In genomic region chr12:503111-503761, GRCh38 we compare ENCODE assay signal across 10 cellular contexts. TPM values are rescaled to one million over a fixed set of nuclear protein-coding genes. Genes with fewer than 3 reads are reported as not detected.
DNase-seq lines count a peak whose midpoint lies in the region; ATAC-seq and TF ChIP-seq lines count a peak whose summit lies in the region.
"Had no signal": no experiment of that assay in that cellular context is flagged by ENCODE, and none has a peak within 500 bp of the region (broad histone marks: within the 10 kb centered on the region; RNA-seq: fewer than 3 reads in every experiment).

No MANE protein-coding gene starts in this region.

- H3K9me3 ChIP-seq in H9 (ENCODE audit: control insufficient read depth, low read depth, low read length), result no peaks in the 10 kb centered on the region
- H3K9me3 ChIP-seq in RWPE2 (ENCODE audit: severe bottlenecking), result no peaks in the 10 kb centered on the region
- H3K9me3 ChIP-seq in right atrium auricular region, result no peaks in the 10 kb centered on the region
- no peaks in the 10 kb centered on the region for H3K9me3 ChIP-seq in psoas muscle

- H3K4ac ChIP-seq in H9 (ENCODE audit: low read depth, low read length), result no peak overlapping the region

- H3K36me3 Mint-ChIP-seq in H9 (ENCODE audit: insufficient read depth in 1 of 3, low read depth in 3 of 3), result no peaks in the 10 kb centered on the region; a peak in 1 of 7 replicates
- H3K36me3 Mint-ChIP-seq in activated CD4-positive, alpha-beta T cell treated with anti-CD3 and anti-CD28 coated beads for 36 hours (ENCODE audit: low read depth), result no peaks in the 10 kb centered on the region
- no peaks in the 10 kb centered on the region for H3K36me3 Mint-ChIP-seq in activated CD8-positive, alpha-beta T cell treated with anti-CD3 and anti-CD28 coated beads, Interleukin-2, amount 10 ng/mL, durations not matched to agents 7 days and 5 days (ENCODE audit: low read depth)

- no peak overlapping the region for H4K91ac ChIP-seq in H9 (ENCODE audit: insufficient read length, low read depth, low read length)

- H3K4me1 Mint-ChIP-seq in H9, result peaks cover 20 to 33% of the 10 kb centered on the region in 2 experiments
- H3K4me1 Mint-ChIP-seq in activated CD4-positive, alpha-beta T cell treated with anti-CD3 and anti-CD28 coated beads for 36 hours, result peaks cover 5% of the 10 kb centered on the region
- H3K4me1 Mint-ChIP-seq in activated CD8-positive, alpha-beta T cell treated with anti-CD3 and anti-CD28 coated beads, Interleukin-2, amount 10 ng/mL, durations not matched to agents 7 days and 5 days (ENCODE audit: low read depth), result peaks cover 3% of the 10 kb centered on the region

- H3K18ac ChIP-seq in H9 (ENCODE audit: insufficient read length, low read depth, low read length), result no peak overlapping the region

- H3K27ac Mint-ChIP-seq in H9, result peak overlapping the region in 1 of 3 experiments; percentile 19; a peak in 2 of 7 replicates
- no peak overlapping the region for H3K27ac Mint-ChIP-seq in activated CD4-positive, alpha-beta T cell treated with anti-CD3 and anti-CD28 coated beads for 36 hours
- no peak overlapping the region for H3K27ac Mint-ChIP-seq in activated CD8-positive, alpha-beta T cell treated with anti-CD3 and anti-CD28 coated beads, Interleukin-2, amount 10 ng/mL, durations not matched to agents 7 days and 5 days

- no peaks in the 10 kb centered on the region for H3K36me3 ChIP-seq in RWPE2 (ENCODE audit: low read depth)
- no peaks in the 10 kb centered on the region for H3K36me3 ChIP-seq in right atrium auricular region
- no peaks in the 10 kb centered on the region for H3K36me3 ChIP-seq in psoas muscle (ENCODE audit: insufficient read depth in 1 of 2, low read depth in 1 of 2)

- H2BK20ac ChIP-seq in H9 (ENCODE audit: low read depth, low read length, poor library complexity, severe bottlenecking), result no peak overlapping the region

- H3K27ac ChIP-seq in H9 (ENCODE audit: insufficient read length, low read depth, low read length) (no peak overlapping the region), RWPE2 (ENCODE audit: poor library complexity, severe bottlenecking) (peak overlapping the region; percentile 46), right atrium auricular region (peak overlapping the region; percentile 70 to 71), psoas muscle (peak overlapping the region; percentile 81), dorsolateral prefrontal cortex (no peak overlapping the region)
- H3K27ac ChIP-seq: SK-N-MC had no signal

- H3K79me2 ChIP-seq in H9 (ENCODE audit: insufficient read depth, low read length), result no peaks in the 10 kb centered on the region

- no peak overlapping the region for H3T11ph ChIP-seq in H9 (ENCODE audit: low read length)

- CTCF ChIA-PET in activated CD4-positive, alpha-beta T cell treated with anti-CD3 and anti-CD28 coated beads for 36 hours (lab: Charles Lee), result interaction anchor here (1.0 to 1.2 kb wide), 2 partner anchors 36 to 51 kb away, joined by 3 to 4 read pairs; no protein-coding TSS in a partner anchor
- CTCF ChIA-PET in activated CD8-positive, alpha-beta T cell treated with anti-CD3 and anti-CD28 coated beads, Interleukin-2, amount 10 ng/mL, durations not matched to agents 7 days and 5 days (lab: Charles Lee), result interaction anchor here (0.8 to 1.1 kb wide), 2 partner anchors 16 to 50 kb away, joined by 3 to 4 read pairs; no protein-coding TSS in a partner anchor

- H2BK120ac ChIP-seq in H9 (ENCODE audit: low read depth, low read length, poor library complexity, severe bottlenecking), result no peak overlapping the region

- POLR2A ChIA-PET in activated CD4-positive, alpha-beta T cell treated with anti-CD3 and anti-CD28 coated beads for 36 hours (lab: Charles Lee), result no interaction called here
- POLR2A ChIA-PET in activated CD8-positive, alpha-beta T cell treated with anti-CD3 and anti-CD28 coated beads, Interleukin-2, amount 10 ng/mL, durations not matched to agents 7 days and 5 days (lab: Charles Lee), result no interaction called here

- H3K27me3 Mint-ChIP-seq in H9 (ENCODE audit: low read depth), result no peaks in the 10 kb centered on the region
- peaks cover 4% of the 10 kb centered on the region for H3K27me3 Mint-ChIP-seq in activated CD4-positive, alpha-beta T cell treated with anti-CD3 and anti-CD28 coated beads for 36 hours
- peaks cover 11% of the 10 kb centered on the region for H3K27me3 Mint-ChIP-seq in activated CD8-positive, alpha-beta T cell treated with anti-CD3 and anti-CD28 coated beads, Interleukin-2, amount 10 ng/mL, durations not matched to agents 7 days and 5 days (ENCODE audit: low read depth)

- no peaks in the 10 kb centered on the region for H4K20me1 ChIP-seq in H9 (ENCODE audit: control insufficient read depth, insufficient read depth, insufficient read length)

- H3K27me3 ChIP-seq in H9 (ENCODE audit: insufficient read depth, low read length), result no peaks in the 10 kb centered on the region
- H3K27me3 ChIP-seq in RWPE2 (ENCODE audit: insufficient read depth, poor library complexity, severe bottlenecking), result no peaks in the 10 kb centered on the region
- H3K27me3 ChIP-seq in right atrium auricular region, result no peaks in the 10 kb centered on the region
- no peaks in the 10 kb centered on the region for H3K27me3 ChIP-seq in psoas muscle (ENCODE audit: insufficient read depth in 3 of 3, low read length in 2 of 3)
- no peaks in the 10 kb centered on the region for H3K27me3 ChIP-seq in dorsolateral prefrontal cortex

- H3K14ac ChIP-seq in H9 (ENCODE audit: insufficient read depth, low read length), result no peak overlapping the region

- no peak overlapping the region for H2BK12ac ChIP-seq in H9 (ENCODE audit: insufficient read length, low read depth, low read length)

- peaks cover 7% of the 10 kb centered on the region; the same call in 1 of the 2 replicates for H3K4me1 ChIP-seq in H9 (ENCODE audit: insufficient read depth, low read length)
- peaks cover 15% of the 10 kb centered on the region for H3K4me1 ChIP-seq in RWPE2 (ENCODE audit: insufficient read depth, poor library complexity, severe bottlenecking)
- H3K4me1 ChIP-seq in right atrium auricular region, result peaks cover 0 to 36% of the 10 kb centered on the region in 2 donors
- H3K4me1 ChIP-seq in psoas muscle, result peaks cover 20% of the 10 kb centered on the region

- no peak overlapping the region for H2AK5ac ChIP-seq in H9 (ENCODE audit: insufficient read length, low read length)

- TF ChIP-seq CTCF in H9 (conservative IDR thresholded peaks at IDR 0.05) (no peak), RWPE2 (IDR thresholded peaks at IDR 0.05; ENCODE audit: poor library complexity, severe bottlenecking) (no peak), right atrium auricular region (IDR thresholded peaks at IDR 0.05) (no peak), psoas muscle (IDR thresholded peaks at IDR 0.05) (no peak), dorsolateral prefrontal cortex (IDR thresholded peaks at IDR 0.05 in 54 of 56, conservative IDR thresholded peaks at IDR 0.05 in 2 of 56; ENCODE audit: low read depth in 1 of 56, partially characterized antibody in 56 of 56) (no peak)

- intact Hi-C loops in psoas muscle (cut with DNase I) (loop anchor here in 1 of 2 donors (2.0 to 5.0 kb wide), 2 partner anchors 44 to 51 kb away; no protein-coding TSS in a partner anchor), dorsolateral prefrontal cortex (cut with DNase I) (no loop called here)
- intact Hi-C loops in activated CD4-positive, alpha-beta T cell treated with anti-CD3 and anti-CD28 coated beads for 36 hours (cut with DNase I, micrococcal nuclease), result no loop called here

- no peak overlapping the region for H2AFZ ChIP-seq in H9 (ENCODE audit: low read length)

- no peaks in the 10 kb centered on the region for H3K9me3 Mint-ChIP-seq in H9
- no peaks in the 10 kb centered on the region for H3K9me3 Mint-ChIP-seq in activated CD4-positive, alpha-beta T cell treated with anti-CD3 and anti-CD28 coated beads for 36 hours (ENCODE audit: low read depth)
- H3K9me3 Mint-ChIP-seq in activated CD8-positive, alpha-beta T cell treated with anti-CD3 and anti-CD28 coated beads, Interleukin-2, amount 10 ng/mL, durations not matched to agents 7 days and 5 days (ENCODE audit: insufficient read depth), result no peaks in the 10 kb centered on the region

- WGBS in H9 (ENCODE audit: extremely low coverage, insufficient read length, low lambda C conversion rate), result no CpG with 5 or more reads among the region's 7 CpGs
- WGBS in psoas muscle, 3 donors, result 33 to 37% (median 33%) methylated on average over 7 of the region's 7 CpGs

- no peaks in the 10 kb centered on the region for H3K79me1 ChIP-seq in H9 (ENCODE audit: insufficient read depth, low read depth, low read length, poor library complexity, severe bottlenecking)

- no peaks in the 10 kb centered on the region for H3K23me2 ChIP-seq in H9 (ENCODE audit: insufficient read length, low read depth, low read length, poor library complexity, severe bottlenecking)

- no peak overlapping the region for H3K56ac ChIP-seq in H9 (ENCODE audit: insufficient read length, low read depth, low read length)

- DNase-seq in H9, result peak; percentile 28
- DNase-seq in RWPE2 (ENCODE audit: low spot score), result peak; percentile 85
- DNase-seq in right atrium auricular region (ENCODE audit: low spot score), result no peak
- DNase-seq in psoas muscle, result no peak
- DNase-seq in activated CD4-positive, alpha-beta T cell treated with anti-CD3 and anti-CD28 coated beads for 36 hours, result no peak
- DNase-seq in NCI-H1105 treated with DMSO at 0.1 percent for 48 hours (lab: John Stamatoyannopoulos, UW), result no peak
- DNase-seq in activated CD8-positive, alpha-beta T cell treated with anti-CD3 and anti-CD28 coated beads, Interleukin-2, amount 10 ng/mL, durations not matched to agents 7 days and 5 days, result no peak
- no peak for DNase-seq in dorsolateral prefrontal cortex

- H3K4me2 ChIP-seq in H9 (ENCODE audit: insufficient read depth, insufficient read length, low read length), result no peak overlapping the region

- H3K9ac ChIP-seq in H9 (ENCODE audit: extremely low read depth, insufficient read length, low read length), result no peak overlapping the region

- H4K8ac ChIP-seq in H9 (replicated peaks; ENCODE audit: insufficient read length, low read depth, low read length), result no peak overlapping the region

- no peak overlapping the region for H3K23ac ChIP-seq in H9 (ENCODE audit: insufficient read length, low read depth, low read length)

- no peak overlapping the region for H2BK5ac ChIP-seq in H9 (ENCODE audit: insufficient read length, low read length)

- H3K4me3 ChIP-seq in RWPE2 (ENCODE audit: severe bottlenecking) (no peak overlapping the region), right atrium auricular region (no peak overlapping the region), psoas muscle (no peak overlapping the region), dorsolateral prefrontal cortex (no peak overlapping the region)
- H3K4me3 ChIP-seq: SK-N-MC had no signal

- no peak overlapping the region for H4K5ac ChIP-seq in H9 (ENCODE audit: insufficient read length, low read depth, low read length)

- ATAC-seq in RWPE2 (ENCODE audit: low read depth) (peak; percentile 100), psoas muscle (peak; percentile 61 to 78 (median 72))
- no peak for ATAC-seq in activated CD4-positive, alpha-beta T cell treated with anti-CD3 and anti-CD28 coated beads for 36 hours
- ATAC-seq in activated CD8-positive, alpha-beta T cell treated with anti-CD3 and anti-CD28 coated beads, Interleukin-2, amount 10 ng/mL, durations not matched to agents 7 days and 5 days, result no peak
- ATAC-seq: left lobe of liver had no signal

- no peak overlapping the region for H2BK15ac ChIP-seq in H9 (ENCODE audit: low read depth, low read length)

- H3K4me3 Mint-ChIP-seq in H9, result no peak overlapping the region; a peak in 1 of 5 replicates
- H3K4me3 Mint-ChIP-seq in activated CD4-positive, alpha-beta T cell treated with anti-CD3 and anti-CD28 coated beads for 36 hours, result no peak overlapping the region
- no peak overlapping the region for H3K4me3 Mint-ChIP-seq in activated CD8-positive, alpha-beta T cell treated with anti-CD3 and anti-CD28 coated beads, Interleukin-2, amount 10 ng/mL, durations not matched to agents 7 days and 5 days

RNA-seq across cellular contexts. Expression of gene B4GALNT3, which starts 43.5 kb away (rescaled TPM):
- total RNA-seq in H9 (2021) (22.1 and 23.3 TPM in 2 replicates), right atrium auricular region (10 to 100 TPM; 19.3 to 29.0 TPM), psoas muscle (1 to 10 TPM in 3 of 4 donors, under 1 TPM in 1; 0.53 to 4.0 (median 1.3) TPM), dorsolateral prefrontal cortex (10 to 100 TPM in 101 of 120 experiments, 1 to 10 TPM in 19; 4.8 to 25.5 (median 13.2) TPM)
- under 1 TPM; 0.21 to 0.57 (median 0.53) TPM for polyA plus RNA-seq in psoas muscle
- 1 to 10 TPM; 2.2 to 3.3 TPM for total RNA-seq in activated CD4-positive, alpha-beta T cell treated with anti-CD3 and anti-CD28 coated beads for 36 hours
- 10 to 100 TPM; 10.9 to 11.1 TPM for total RNA-seq in activated CD8-positive, alpha-beta T cell treated with anti-CD3 and anti-CD28 coated beads, Interleukin-2, amount 10 ng/mL, durations not matched to agents 7 days and 5 days

Comparison
In these comparisons a context has a peak if more than half of its experiments do, and no peak if none do; other contexts are left out.
1. DNase-seq: peak in H9 (single experiment) and RWPE2 (single experiment); none in right atrium auricular region (single experiment), psoas muscle (0 of 2), activated CD4-positive, alpha-beta T cell treated with anti-CD3 and anti-CD28 coated beads for 36 hours (single experiment), NCI-H1105 treated with DMSO at 0.1 percent for 48 hours (single experiment), activated CD8-positive, alpha-beta T cell treated with anti-CD3 and anti-CD28 coated beads, Interleukin-2, amount 10 ng/mL, durations not matched to agents 7 days and 5 days (single experiment) and dorsolateral prefrontal cortex (0 of 10).
2. H3K27ac ChIP-seq: peak in RWPE2 (single experiment), right atrium auricular region (2 of 2) and psoas muscle (single experiment); none in H9 (single experiment) and dorsolateral prefrontal cortex (0 of 59).
3. ATAC-seq: peak in RWPE2 (single experiment) and psoas muscle (4 of 4); none in activated CD4-positive, alpha-beta T cell treated with anti-CD3 and anti-CD28 coated beads for 36 hours (single experiment) and activated CD8-positive, alpha-beta T cell treated with anti-CD3 and anti-CD28 coated beads, Interleukin-2, amount 10 ng/mL, durations not matched to agents 7 days and 5 days (single experiment).